1 cellular context compared by ENCODE assay signal in genomic region chr17:59329558-59330313, GRCh38.
TF ChIP-seq lines count a peak whose summit lies in the region.

No MANE protein-coding gene starts in this region.

TF ChIP-seq in HepG2, 621 proteins besides CTCF, POLR2A, EP300 and RAD21 (continued from another document and continues in another):
- TF ChIP-seq ZNF362 (CRISPR knock-in tag; IDR thresholded peaks at IDR 0.05; ENCODE audit: borderline replicate concordance) = peak; percentile 50; the same call in 1 of the 2 replicates
- TF ChIP-seq ZNF547 (CRISPR knock-in tag; IDR thresholded peaks at IDR 0.05) = no peak; the same call in 1 of the 2 replicates
- TF ChIP-seq ZBTB40 (IDR thresholded peaks at IDR 0.05) = no peak
- TF ChIP-seq ZBTB40 (CRISPR knock-in tag; IDR thresholded peaks at IDR 0.05) = peak; percentile 76; the same call in 1 of the 2 replicates
- no peak for TF ChIP-seq REXO4 (CRISPR knock-in tag; IDR thresholded peaks at IDR 0.05; ENCODE audit: borderline replicate concordance)
- TF ChIP-seq ZNF652 (CRISPR knock-in tag; IDR thresholded peaks at IDR 0.05; ENCODE audit: borderline replicate concordance, low read depth) = no peak; the same call in 1 of the 2 replicates
- TF ChIP-seq NR2F2 (IDR thresholded peaks at IDR 0.05; ENCODE audit: borderline replicate concordance, low read depth) = 0 out of 2 replicates have a peak, but pooled peaks have one; percentile 47
- no peak for TF ChIP-seq KIAA2018 (CRISPR knock-in tag; IDR thresholded peaks at IDR 0.05; ENCODE audit: borderline replicate concordance)
- no peak for TF ChIP-seq JDP2 (CRISPR knock-in tag; IDR thresholded peaks at IDR 0.05; ENCODE audit: borderline replicate concordance)
- peak; percentile 48; the same call in 1 of the 2 replicates for TF ChIP-seq ZNF431 (CRISPR knock-in tag; IDR thresholded peaks at IDR 0.05; ENCODE audit: borderline replicate concordance, low read depth)
- TF ChIP-seq ZFX (CRISPR knock-in tag; IDR thresholded peaks at IDR 0.05; ENCODE audit: low read depth) = peak; percentile 33; the same call in 1 of the 2 replicates
- no peak for TF ChIP-seq TAF1 (CRISPR knock-in tag; IDR thresholded peaks at IDR 0.05)
- no peak for TF ChIP-seq SMAD9 (CRISPR knock-in tag; IDR thresholded peaks at IDR 0.05)
- TF ChIP-seq GATAD2A (CRISPR knock-in tag; IDR thresholded peaks at IDR 0.05) = peak; percentile 86
- TF ChIP-seq ZNF367 (CRISPR knock-in tag; IDR thresholded peaks at IDR 0.05; ENCODE audit: borderline replicate concordance) = no peak
- peak; percentile 81 for TF ChIP-seq ZNF331 (CRISPR knock-in tag; IDR thresholded peaks at IDR 0.05)
- peak; percentile 6; the same call in 1 of the 2 replicates for TF ChIP-seq ERF (CRISPR knock-in tag; IDR thresholded peaks at IDR 0.05)
- peak; percentile 64 to 88; a peak in 3 of 4 replicates for TF ChIP-seq HMGXB4 (CRISPR knock-in tag; IDR thresholded peaks at IDR 0.05; ENCODE audit: borderline replicate concordance in 1 of 2, low read depth in 1 of 2)
- no peak for TF ChIP-seq ZMAT3 (CRISPR knock-in tag; conservative IDR thresholded peaks at IDR 0.05)
- TF ChIP-seq GATAD1 (CRISPR knock-in tag; IDR thresholded peaks at IDR 0.05) = 0 out of 2 replicates have a peak, but pooled peaks have one; percentile 11
- TF ChIP-seq ZSCAN9 (CRISPR knock-in tag; IDR thresholded peaks at IDR 0.05; ENCODE audit: borderline replicate concordance) = 0 out of 2 replicates have a peak, but pooled peaks have one; percentile 25
- TF ChIP-seq SKI (IDR thresholded peaks at IDR 0.05; ENCODE audit: partially characterized antibody) = peak; percentile 55
- TF ChIP-seq RFX5 (IDR thresholded peaks at IDR 0.05; ENCODE audit: low read depth, low read length) = no peak
- 0 out of 2 replicates have a peak, but pooled peaks have one; percentile 44 for TF ChIP-seq ZNF609 (CRISPR knock-in tag; IDR thresholded peaks at IDR 0.05; ENCODE audit: borderline replicate concordance)
